In the genomic region with DNA sequence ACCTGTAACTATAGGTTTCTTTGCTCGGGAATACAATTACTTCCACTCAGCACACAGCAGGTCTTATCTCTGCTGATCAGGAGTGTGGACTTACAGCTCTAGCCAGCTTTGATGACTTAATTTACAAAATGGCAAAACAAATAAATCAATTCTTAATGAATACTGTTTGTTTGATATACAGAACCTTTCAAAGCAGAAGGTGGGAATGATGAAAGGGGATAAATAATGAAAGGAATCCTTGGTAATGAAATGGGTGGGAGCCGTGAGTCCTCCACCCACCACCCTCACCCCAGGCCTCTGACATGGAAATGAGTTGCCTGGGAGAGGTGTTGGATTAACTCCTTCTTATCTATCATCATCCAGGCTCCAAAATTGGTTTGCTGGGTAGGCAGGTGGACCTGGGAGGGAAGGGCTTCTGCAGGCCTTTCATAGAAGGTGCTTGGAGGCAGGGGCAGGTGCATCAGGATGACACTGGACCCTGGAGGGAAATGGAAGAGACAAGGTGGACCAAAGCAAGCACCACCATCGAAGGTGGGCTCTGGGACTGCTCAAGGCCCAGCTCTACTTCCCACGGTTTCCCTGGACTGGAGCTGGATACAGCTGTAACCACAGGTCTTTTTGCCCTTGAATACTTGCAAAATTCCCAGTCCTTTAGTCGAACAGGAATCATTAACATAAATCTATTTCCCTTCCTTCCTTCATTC, we compare ENCODE assay signal across 36 cellular contexts. TPM values are rescaled to one million over a fixed set of nuclear protein-coding genes. Genes with fewer than 3 reads are reported as not detected.
DNase-seq lines count a peak whose midpoint lies in the region; ATAC-seq lines count a peak whose summit lies in the region.
"Had no signal": no experiment of that assay in that cellular context is flagged by ENCODE, and none has a peak within 500 bp of the region (broad histone marks: within the 10 kb centered on the region; RNA-seq: fewer than 3 reads in every experiment).

No MANE protein-coding gene starts in this region.

- peak; percentile 21 for DNase-seq in DMS153 treated with DMSO at 0.1 percent for 48 hours (lab: John Stamatoyannopoulos, UW; ENCODE audit: unreplicated experiment)
- peak; percentile 56 for DNase-seq in NCI-H748 treated with DMSO at 0.1 percent for 48 hours (lab: John Stamatoyannopoulos, UW)
- DNase-seq in memory B cell (ENCODE audit: low spot score in 2 of 2): no peak
- DNase-seq in G401 (ENCODE audit: low spot score): no peak
- DNase-seq in SJCRH30: no peak
- no peak for DNase-seq in LoVo (ENCODE audit: low spot score)
- DNase-seq in NCI-H2029 treated with DMSO at 0.1 percent for 48 hours (lab: John Stamatoyannopoulos, UW): no peak
- DNase-seq: activated CD4-positive, alpha-beta memory T cell treated with anti-CD3 and anti-CD28 coated beads, Interleukin-2, amount 10 ng/mL, durations not matched to agents 7 days and 5 days; activated CD4-positive, alpha-beta T cell treated with anti-CD3 and anti-CD28 coated beads for 1 hour; activated CD8-positive, alpha-beta memory T cell treated with anti-CD3 and anti-CD28 coated beads, Interleukin-2, amount 50 U/mL, for 4 hours; activated naive CD4-positive, alpha-beta T cell treated with Interleukin-2 at 50 U/mL for 16 hours; caudate nucleus; DMS53; effector CD8-positive, alpha-beta T cell; immature natural killer cell; left colon; mammary epithelial cell; NCI-H187; NCI-H446; NK-92 treated with Interleukin-12 subunit alpha and Interleukin-12 subunit beta, amount 100 ng/mL, for 24 hours; ovary; PC-3; stimulated activated naive CD4-positive, alpha-beta T cell; upper lobe of right lung had no signal

- H3K36me3 Mint-ChIP-seq in IgD-negative memory B cell (peaks cover 4% of the 10 kb centered on the region), memory B cell (peaks cover 36% of the 10 kb centered on the region)
- H3K36me3 Mint-ChIP-seq: immature natural killer cell had no signal

- H3K4me3 Mint-ChIP-seq in IgD-negative memory B cell (no peak overlapping the region), memory B cell (no peak overlapping the region)
- H3K4me3 Mint-ChIP-seq: activated CD4-positive, alpha-beta memory T cell treated with anti-CD3 and anti-CD28 coated beads, Interleukin-2, amount 10 ng/mL, durations not matched to agents 7 days and 5 days; activated T-helper 1 cell treated with anti-CD3 and anti-CD28 coated beads, Interleukin-12 subunit alpha, Interleukin-12 subunit beta, Interleukin-2, Interleukin-4 antibody, amounts not matched to agents 30 ng/mL and 10 ng/mL and 1 ng/mL, durations not matched to agents 14 hours and 24 hours and 36 hours; immature natural killer cell had no signal

- H3K4me3 ChIP-seq in SJCRH30: no peak overlapping the region
- H3K4me3 ChIP-seq: coronary artery, ovary, suprapubic skin, upper lobe of right lung had no signal

- no peaks in the 10 kb centered on the region for H3K9me3 ChIP-seq in SJCRH30 (replicated peaks)
- H3K9me3 ChIP-seq: ovary, suprapubic skin, upper lobe of right lung had no signal

- H3K27me3 Mint-ChIP-seq in IgD-negative memory B cell: no peaks in the 10 kb centered on the region
- no peaks in the 10 kb centered on the region for H3K27me3 Mint-ChIP-seq in memory B cell

- H3K36me3 ChIP-seq in SJCRH30: no peaks in the 10 kb centered on the region
- H3K36me3 ChIP-seq: ovary, suprapubic skin, upper lobe of right lung had no signal

- H3K9me3 Mint-ChIP-seq in IgD-negative memory B cell (no peaks in the 10 kb centered on the region), memory B cell (no peaks in the 10 kb centered on the region)
- H3K9me3 Mint-ChIP-seq: activated CD4-positive, alpha-beta memory T cell treated with anti-CD3 and anti-CD28 coated beads, Interleukin-2, amount 10 ng/mL, durations not matched to agents 7 days and 5 days; activated T-helper 1 cell treated with anti-CD3 and anti-CD28 coated beads, Interleukin-12 subunit alpha, Interleukin-12 subunit beta, Interleukin-2, Interleukin-4 antibody, amounts not matched to agents 30 ng/mL and 10 ng/mL and 1 ng/mL, durations not matched to agents 14 hours and 24 hours and 36 hours; immature natural killer cell had no signal

- ATAC-seq in memory B cell (ENCODE audit: low read depth): no peak
- ATAC-seq: left colon, PC-3, SK-N-SH treated with all-trans-retinoic acid at 6 μM for 48 hours, upper lobe of right lung had no signal

- H3K27ac Mint-ChIP-seq in IgD-negative memory B cell (peak overlapping the region in 2 of 3 donors; percentile 24 to 68), memory B cell (peak overlapping the region; percentile 88)
- H3K27ac Mint-ChIP-seq: activated CD4-positive, alpha-beta memory T cell treated with anti-CD3 and anti-CD28 coated beads, Interleukin-2, amount 10 ng/mL, durations not matched to agents 7 days and 5 days; activated T-helper 1 cell treated with anti-CD3 and anti-CD28 coated beads, Interleukin-12 subunit alpha, Interleukin-12 subunit beta, Interleukin-2, Interleukin-4 antibody, amounts not matched to agents 30 ng/mL and 10 ng/mL and 1 ng/mL, durations not matched to agents 14 hours and 24 hours and 36 hours; immature natural killer cell had no signal

- peaks cover 28 to 38% (median 32%) of the 10 kb centered on the region in 3 donors for H3K4me1 Mint-ChIP-seq in IgD-negative memory B cell
- peaks cover 37% of the 10 kb centered on the region for H3K4me1 Mint-ChIP-seq in memory B cell
- H3K4me1 Mint-ChIP-seq: activated CD4-positive, alpha-beta memory T cell treated with anti-CD3 and anti-CD28 coated beads, Interleukin-2, amount 10 ng/mL, durations not matched to agents 7 days and 5 days; immature natural killer cell had no signal

- in situ Hi-C loops in G401 (cut with HindIII; ENCODE audit: low sequenced_read_pairs): no loop called here

- H3K27me3 ChIP-seq in SJCRH30: no peaks in the 10 kb centered on the region
- H3K27me3 ChIP-seq: ovary, suprapubic skin, upper lobe of right lung had no signal

- no peaks in the 10 kb centered on the region for H3K4me1 ChIP-seq in SJCRH30
- H3K4me1 ChIP-seq: upper lobe of right lung had no signal

- no peak overlapping the region for H3K27ac ChIP-seq in SJCRH30
- H3K27ac ChIP-seq: coronary artery, ovary, suprapubic skin, upper lobe of right lung had no signal

RNA-seq across cellular contexts. Expression of a gene that starts 23.0 kb away (rescaled TPM):
- 194 TPM for polyA plus RNA-seq in IgD-negative memory B cell
- total RNA-seq in G401 (2014; rRNA removed; shearing (Covaris generic)): 7.0 and 28.4 TPM in 2 replicates
- total RNA-seq in SJCRH30 (2014; rRNA removed; shearing (Covaris generic)): not detected in 2 replicates
- total RNA-seq: glomerular endothelial cell, H4, PC-3, renal cortical epithelial cell, skeletal muscle tissue, suprapubic skin had no signal
- polyA plus RNA-seq: BJ, neural cell had no signal

RNA-seq across cellular contexts. Expression of a gene that starts 57.8 kb away (rescaled TPM):
- 0.18 TPM for polyA plus RNA-seq in IgD-negative memory B cell
- not detected in 2 replicates for total RNA-seq in G401 (2014; rRNA removed; shearing (Covaris generic))
- total RNA-seq in SJCRH30 (2014; rRNA removed; shearing (Covaris generic)): not detected in 2 replicates
- total RNA-seq: activated CD4-positive, alpha-beta memory T cell treated with anti-CD3 and anti-CD28 coated beads, Interleukin-2, amount 10 ng/mL, durations not matched to agents 7 days and 5 days; glomerular endothelial cell; H4; PC-3; renal cortical epithelial cell; T-helper 2 cell treated with Interferon-gamma antibody and Interleukin-4, amounts not matched to agents 100 ng/mL and 5 ng/mL, for 36 hours had no signal
- polyA plus RNA-seq: BJ, immature natural killer cell, mammary epithelial cell, neural cell had no signal

Comparison
In these comparisons a context has a peak if more than half of its experiments do, and no peak if none do; other contexts are left out.
1. DNase-seq: peak in DMS153 treated with DMSO at 0.1 percent for 48 hours (single experiment) and NCI-H748 treated with DMSO at 0.1 percent for 48 hours (single experiment); none in memory B cell (0 of 2), G401 (single experiment), SJCRH30 (0 of 2), LoVo (single experiment) and NCI-H2029 treated with DMSO at 0.1 percent for 48 hours (single experiment).